11 cellular contexts compared by ENCODE assay signal in the genomic region with DNA sequence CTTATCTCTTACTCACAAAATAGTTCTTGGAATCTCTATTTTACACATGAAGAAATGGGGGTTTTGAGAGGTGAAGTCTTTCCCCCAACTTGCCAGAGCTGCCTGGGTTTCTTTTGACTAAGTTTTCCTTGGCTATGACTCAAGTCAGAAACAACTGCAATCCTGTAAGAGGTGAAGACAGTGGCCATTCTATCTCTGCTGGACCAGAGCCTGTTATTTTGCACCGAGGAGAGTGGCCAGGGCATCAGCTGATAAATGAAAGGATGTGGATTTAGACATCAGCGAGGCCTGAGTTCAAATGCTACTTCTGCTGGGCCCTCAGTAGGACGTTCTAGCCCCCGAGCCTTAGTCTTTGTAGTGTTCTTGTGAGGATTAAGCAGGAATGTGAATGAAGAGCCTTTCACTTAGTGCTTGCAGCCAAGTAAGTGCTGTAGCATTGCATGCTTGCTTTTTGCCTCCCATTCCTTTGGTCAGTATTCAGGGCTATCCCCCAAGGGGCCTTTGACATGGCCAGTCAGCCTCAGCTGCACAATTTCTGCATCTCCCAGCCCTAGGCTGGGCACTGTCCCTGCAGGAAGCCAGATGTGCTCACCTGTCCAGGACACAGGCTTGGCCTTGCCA. TPM values are rescaled to one million over a fixed set of nuclear protein-coding genes. Genes with fewer than 3 reads are reported as not detected.
DNase-seq lines count a peak whose midpoint lies in the region; ATAC-seq and TF ChIP-seq lines count a peak whose summit lies in the region.
"Had no signal": no experiment of that assay in that cellular context is flagged by ENCODE, and none has a peak within 500 bp of the region (broad histone marks: within the 10 kb centered on the region; RNA-seq: fewer than 3 reads in every experiment).

No MANE protein-coding gene starts in this region.

- peak; percentile 39 to 40 for ATAC-seq in activated naive CD4-positive, alpha-beta T cell treated with anti-CD3 and anti-CD28 coated beads, Interleukin-2, amount 50 U/mL, for 72 hours
- ATAC-seq in left lung (no peak), HG03342 (IDR thresholded peaks at IDR 0.05; ENCODE audit: unreplicated experiment) (no peak)

- H3K4me1 Mint-ChIP-seq in activated naive CD4-positive, alpha-beta T cell treated with anti-CD3 and anti-CD28 coated beads for 36 hours (ENCODE audit: low read depth): peaks cover 19% of the 10 kb centered on the region

- H3K4me3 ChIP-seq in adipocyte (ENCODE audit: low read length): no peak overlapping the region
- H3K4me3 ChIP-seq in left lung: no peak overlapping the region
- no peak overlapping the region for H3K4me3 ChIP-seq in suprapubic skin
- no peak overlapping the region for H3K4me3 ChIP-seq in OCI-LY7 (ENCODE audit: low read depth, low read length, poor library complexity, severe bottlenecking)

- TF ChIP-seq POLR2A in suprapubic skin (IDR thresholded peaks at IDR 0.05): no peak

- no peak overlapping the region for H3K4me3 Mint-ChIP-seq in activated naive CD4-positive, alpha-beta T cell treated with anti-CD3 and anti-CD28 coated beads for 36 hours

- WGBS in suprapubic skin: 53% methylated on average over 4 of the region's 4 CpGs

- no peaks in the 10 kb centered on the region for H3K9me2 ChIP-seq in OCI-LY7 (ENCODE audit: insufficient read depth, low read length)

- BruUV-seq in OCI-LY7 (replicated peaks; lab: Mats Ljungman, UMichigan): no TSS peak

- H2AFZ ChIP-seq in OCI-LY7 (ENCODE audit: low read length): no peak overlapping the region

- no peaks in the 10 kb centered on the region for H3K9me3 Mint-ChIP-seq in activated naive CD4-positive, alpha-beta T cell treated with anti-CD3 and anti-CD28 coated beads, Interleukin-2, amount 50 U/mL, for 72 hours
- H3K9me3 Mint-ChIP-seq in activated naive CD4-positive, alpha-beta T cell treated with anti-CD3 and anti-CD28 coated beads for 36 hours: no peaks in the 10 kb centered on the region

- no peaks in the 10 kb centered on the region for H3K36me3 ChIP-seq in adipocyte (ENCODE audit: control insufficient read depth, insufficient read depth, low read length, severe bottlenecking)
- no peaks in the 10 kb centered on the region for H3K36me3 ChIP-seq in left lung
- H3K36me3 ChIP-seq in suprapubic skin: no peaks in the 10 kb centered on the region
- H3K36me3 ChIP-seq in OCI-LY7 (ENCODE audit: insufficient read depth, low read length): no peaks in the 10 kb centered on the region

- no peak overlapping the region for H3K4me2 ChIP-seq in OCI-LY7 (ENCODE audit: low read length)

- H3K27ac ChIP-seq in left lung (peak overlapping the region; percentile 48 to 82), suprapubic skin (peak overlapping the region; percentile 76), OCI-LY7 (ENCODE audit: low read depth, low read length, poor library complexity, severe bottlenecking) (no peak overlapping the region)

- H3K79me2 ChIP-seq in OCI-LY7 (ENCODE audit: insufficient read depth, low read depth, low read length): no peaks in the 10 kb centered on the region

- intact Hi-C loops in activated naive CD4-positive, alpha-beta T cell treated with anti-CD3 and anti-CD28 coated beads for 36 hours (cut with micrococcal nuclease): no loop called here
- intact Hi-C loops in left lung (cut with DNase I): no loop called here
- intact Hi-C loops in OCI-LY7 (cut with micrococcal nuclease; ENCODE audit: unreplicated experiment): no loop called here

- peaks cover 37% of the 10 kb centered on the region for H3K4me1 ChIP-seq in adipocyte (ENCODE audit: control insufficient read depth, insufficient read depth, low read length)
- peaks cover 20 to 44% of the 10 kb centered on the region in 2 donors for H3K4me1 ChIP-seq in left lung
- peaks cover 56% of the 10 kb centered on the region for H3K4me1 ChIP-seq in suprapubic skin
- H3K4me1 ChIP-seq in OCI-LY7 (ENCODE audit: insufficient read depth, low read length, poor library complexity, severe bottlenecking): peaks cover 11% of the 10 kb centered on the region

- TF ChIP-seq EP300 in suprapubic skin (IDR thresholded peaks at IDR 0.05): no peak

- peaks cover 6% of the 10 kb centered on the region for H3K27me3 Mint-ChIP-seq in activated naive CD4-positive, alpha-beta T cell treated with anti-CD3 and anti-CD28 coated beads for 36 hours (ENCODE audit: low read depth)

- no peaks in the 10 kb centered on the region for H3K36me3 Mint-ChIP-seq in activated naive CD4-positive, alpha-beta T cell treated with anti-CD3 and anti-CD28 coated beads, Interleukin-2, amount 50 U/mL, for 72 hours
- peaks cover 1% of the 10 kb centered on the region for H3K36me3 Mint-ChIP-seq in activated naive CD4-positive, alpha-beta T cell treated with anti-CD3 and anti-CD28 coated beads for 36 hours (ENCODE audit: low read depth)

- TF ChIP-seq CTCF in left lung (IDR thresholded peaks at IDR 0.05) (no peak), suprapubic skin (IDR thresholded peaks at IDR 0.05) (no peak), OCI-LY7 (conservative IDR thresholded peaks at IDR 0.05; ENCODE audit: low read length) (no peak)

- no peaks in the 10 kb centered on the region for H3K27me3 ChIP-seq in adipocyte (replicated peaks; ENCODE audit: control insufficient read depth, insufficient read depth, low read length)
- H3K27me3 ChIP-seq in left lung: peaks cover 0 to 5% of the 10 kb centered on the region in 2 donors
- no peaks in the 10 kb centered on the region for H3K27me3 ChIP-seq in suprapubic skin

- POLR2A ChIA-PET in OCI-LY7 (lab: Charles Lee): no interaction called here

- H3K27ac Mint-ChIP-seq in activated naive CD4-positive, alpha-beta T cell treated with anti-CD3 and anti-CD28 coated beads, Interleukin-2, amount 50 U/mL, for 72 hours: peak overlapping the region in 1 of 2 donors; percentile 70
- no peak overlapping the region for H3K27ac Mint-ChIP-seq in activated naive CD4-positive, alpha-beta T cell treated with anti-CD3 and anti-CD28 coated beads for 36 hours

- H3K9me3 ChIP-seq in adipocyte (ENCODE audit: control insufficient read depth, low read length): no peaks in the 10 kb centered on the region
- no peaks in the 10 kb centered on the region for H3K9me3 ChIP-seq in left lung
- no peaks in the 10 kb centered on the region for H3K9me3 ChIP-seq in suprapubic skin
- no peaks in the 10 kb centered on the region for H3K9me3 ChIP-seq in OCI-LY7 (ENCODE audit: low read length)

- no peak for DNase-seq in activated naive CD4-positive, alpha-beta T cell treated with anti-CD3 and anti-CD28 coated beads, Interleukin-2, amount 50 U/mL, for 72 hours (ENCODE audit: low spot score in 2 of 2)
- DNase-seq in activated naive CD4-positive, alpha-beta T cell treated with anti-CD3 and anti-CD28 coated beads for 36 hours: no peak
- DNase-seq in adipocyte (ENCODE audit: low read depth) (peak; percentile 46), left lung (no peak), suprapubic skin (ENCODE audit: low spot score in 2 of 2) (no peak), NCI-H2081 treated with DMSO at 0.1 percent for 48 hours (lab: John Stamatoyannopoulos, UW) (no peak), OCI-LY7 (ENCODE audit: low spot score) (no peak)
- DNase-seq: GOT3; NCI-H345; stimulated activated CD4-positive, alpha-beta T cell treated with anti-CD3 and anti-CD28 coated beads, Interleukin-15, amount 100 ng/mL, for 24 hours had no signal

- no peaks in the 10 kb centered on the region for H4K20me1 ChIP-seq in OCI-LY7 (ENCODE audit: insufficient read depth, low read length)

- H3K9ac ChIP-seq in adipocyte (ENCODE audit: low read length): peak overlapping the region; percentile 45

- CTCF ChIA-PET in activated naive CD4-positive, alpha-beta T cell treated with anti-CD3 and anti-CD28 coated beads for 36 hours (lab: Charles Lee): no interaction called here
- CTCF ChIA-PET in OCI-LY7 (lab: Charles Lee; ENCODE audit: unreplicated experiment): no interaction called here

RNA-seq across cellular contexts. Expression of a gene that starts 30.3 kb away (rescaled TPM):
- total RNA-seq in activated naive CD4-positive, alpha-beta T cell treated with anti-CD3 and anti-CD28 coated beads, Interleukin-2, amount 50 U/mL, for 72 hours: under 1 TPM in 1 of 2 donors, not detected in 1; 0.73 TPM
- under 1 TPM; 0.10 to 0.17 TPM for total RNA-seq in activated naive CD4-positive, alpha-beta T cell treated with anti-CD3 and anti-CD28 coated beads for 36 hours
- total RNA-seq in left lung: 10 to 100 TPM; 41.7 to 45.0 TPM
- total RNA-seq in suprapubic skin: 10 to 100 TPM; 10.1 to 20.6 (median 15.6) TPM
- total RNA-seq in OCI-LY7 (2014; rRNA removed; shearing (Covaris generic)): not detected in 2 replicates
- 0.27 and 0.53 TPM in 2 replicates for total RNA-seq in OCI-LY7 (2022)

RNA-seq across cellular contexts. Expression of a gene that starts 48.6 kb away (rescaled TPM):
- total RNA-seq in activated naive CD4-positive, alpha-beta T cell treated with anti-CD3 and anti-CD28 coated beads, Interleukin-2, amount 50 U/mL, for 72 hours: 1 to 10 TPM in 1 of 2 donors, under 1 TPM in 1; 0.84 to 1.6 TPM
- under 1 TPM; 0.77 to 0.93 TPM for total RNA-seq in activated naive CD4-positive, alpha-beta T cell treated with anti-CD3 and anti-CD28 coated beads for 36 hours
- 1 to 10 TPM; 2.6 to 6.4 TPM for total RNA-seq in left lung
- 10 to 100 TPM; 25.5 to 47.7 (median 36.0) TPM for total RNA-seq in suprapubic skin
- not detected in 2 replicates for total RNA-seq in OCI-LY7 (2014; rRNA removed; shearing (Covaris generic))
- 1.9 and 2.4 TPM in 2 replicates for total RNA-seq in OCI-LY7 (2022)

Comparison
In these comparisons a context has a peak if more than half of its experiments do, and no peak if none do; other contexts are left out.
1. ATAC-seq: peak in activated naive CD4-positive, alpha-beta T cell treated with anti-CD3 and anti-CD28 coated beads, Interleukin-2, amount 50 U/mL, for 72 hours (2 of 2); none in left lung (single experiment) and HG03342 (single experiment).
2. RNA of a gene that starts 30.3 kb away (total RNA-seq): 41.7 to 45.0 TPM in left lung and 10.1 to 20.6 TPM in suprapubic skin; 0.73 TPM in activated naive CD4-positive, alpha-beta T cell treated with anti-CD3 and anti-CD28 coated beads, Interleukin-2, amount 50 U/mL, for 72 hours, 0.27 to 0.53 TPM in OCI-LY7 and 0.10 to 0.17 TPM in activated naive CD4-positive, alpha-beta T cell treated with anti-CD3 and anti-CD28 coated beads for 36 hours; every median in the first group is over 4 times any median in the second.